In the genomic region with DNA sequence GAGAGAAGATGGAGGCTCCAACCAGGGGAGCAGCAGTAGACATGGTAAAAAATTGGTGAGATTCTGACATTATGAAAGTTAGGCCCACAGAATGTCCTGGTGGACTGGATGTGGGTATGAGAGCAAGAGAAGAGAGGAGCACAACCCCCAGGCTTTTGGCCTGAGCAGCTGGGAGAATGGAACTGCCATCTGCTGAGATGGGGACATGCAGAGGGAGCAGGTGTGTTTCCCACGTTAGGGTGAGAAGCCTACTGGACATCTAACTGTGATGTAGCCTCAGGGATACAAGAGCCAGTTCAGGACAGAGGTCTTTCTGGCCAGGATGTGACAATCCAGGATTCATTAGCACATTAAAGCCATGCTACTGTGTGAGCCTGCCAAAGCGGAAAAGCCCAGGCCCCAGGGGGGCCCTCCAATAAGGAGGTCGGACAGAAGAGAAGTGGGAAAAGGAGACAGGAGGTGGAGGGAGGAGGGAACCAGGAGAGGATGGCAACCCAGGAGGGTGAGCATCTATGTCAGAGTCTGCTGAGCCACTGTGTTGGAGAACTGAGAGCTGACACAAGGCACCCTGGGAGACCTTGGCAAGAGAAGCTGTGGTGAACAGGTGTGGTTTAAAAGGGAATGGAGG, we compare ENCODE assay signal across 14 cellular contexts. TPM values are rescaled to one million over a fixed set of nuclear protein-coding genes. Genes with fewer than 3 reads are reported as not detected.
A peak's percentile ranks its signal among the peaks of the same experiment; 100 is the strongest.
DNase-seq lines count a peak whose midpoint lies in the region; ATAC-seq, FAIRE-seq and TF ChIP-seq lines count a peak whose summit lies in the region.
"Had no signal": no experiment of that assay in that cellular context is flagged by ENCODE, and none has a peak within 500 bp of the region (broad histone marks: within the 10 kb centered on the region; RNA-seq: fewer than 3 reads in every experiment).

No MANE protein-coding gene starts in this region.

- intact Hi-C loops in HepG2 (cut with micrococcal nuclease; ENCODE audit: unreplicated experiment) = no loop called here

- in situ Hi-C loops in HepG2 (cut with HindIII; ENCODE audit: extremely low pct_ligation_motif_present, low pct_unique_long_range_greater_than_20kb) (loop anchor here (5.0 to 25.0 kb wide), 2 partner anchors 44 to 931 kb away; partner anchors contain the start of genes PTGR3 and TSHZ1), brain microvascular endothelial cell (cut with HindIII; ENCODE audit: low pct_ligation_motif_present, low sequenced_read_pairs) (no loop called here)

- no peak overlapping the region for H3K4me3 Mint-ChIP-seq in T-helper 17 cell

- H3K27me3 ChIP-seq in HUES48 (ENCODE audit: control insufficient read depth, insufficient read depth, low read length) (no peaks in the 10 kb centered on the region), HepG2 (ENCODE audit: control insufficient read depth in 1 of 2, insufficient read depth in 2 of 2, low read length in 2 of 2) (no peaks in the 10 kb centered on the region), brain microvascular endothelial cell (replicated peaks) (no peaks in the 10 kb centered on the region)

- H3K9me3 ChIP-seq in A549 (no peaks in the 10 kb centered on the region), HUES48 (ENCODE audit: control insufficient read depth, insufficient read depth, low read length) (no peaks in the 10 kb centered on the region), T-helper 17 cell (ENCODE audit: control insufficient read depth, low read length, poor library complexity, severe bottlenecking) (no peaks in the 10 kb centered on the region), HepG2 (ENCODE audit: low read length) (no peaks in the 10 kb centered on the region)

- H3K27ac ChIP-seq in A549 = peak overlapping the region; percentile 58 to 64; a peak in 4 of 6 replicates
- peak overlapping the region; percentile 77 for H3K27ac ChIP-seq in HUES48 (ENCODE audit: low read depth, low read length)
- peak overlapping the region; percentile 84 for H3K27ac ChIP-seq in HepG2 (ENCODE audit: extremely low read length, insufficient read depth, low read length)
- H3K27ac ChIP-seq in brain microvascular endothelial cell = no peak overlapping the region

- H2AFZ ChIP-seq in HepG2 (ENCODE audit: low read length) = no peak overlapping the region

- peak overlapping the region; percentile 68 for H3K27ac Mint-ChIP-seq in T-helper 17 cell

- H3K4me1 ChIP-seq in A549 (peaks cover 37% of the 10 kb centered on the region), HUES48 (ENCODE audit: control insufficient read depth, insufficient read depth, low read length) (peaks cover 46% of the 10 kb centered on the region), HepG2 (ENCODE audit: insufficient read depth, low read length) (peaks cover 92% of the 10 kb centered on the region)

- H4K20me1 ChIP-seq in HepG2 (ENCODE audit: insufficient read depth, low read length) = peaks cover 5% of the 10 kb centered on the region; the same call in 1 of the 2 replicates

- TF ChIP-seq RAD21 in A549 (conservative IDR thresholded peaks at IDR 0.05 in 1 of 2, IDR thresholded peaks at IDR 0.05 in 1 of 2) (no peak), HepG2 (CRISPR knock-in tag; IDR thresholded peaks at IDR 0.05) (no peak)

- WGBS in A549 (ENCODE audit: missing lambda C conversion rate) = 76% methylated on average over 3 of the region's 3 CpGs
- 82% methylated on average over 3 of the region's 3 CpGs for WGBS in HepG2 (ENCODE audit: low lambda C conversion rate)

- BruUV-seq in HepG2 (replicated peaks; lab: Mats Ljungman, UMichigan) = no TSS peak

- peaks cover 4% of the 10 kb centered on the region for H3K36me3 Mint-ChIP-seq in T-helper 17 cell (ENCODE audit: low read depth)

- TF ChIP-seq EP300 in A549 (IDR thresholded peaks at IDR 0.05) = no peak
- no peak for TF ChIP-seq EP300 in HepG2 (IDR thresholded peaks at IDR 0.05; ENCODE audit: low read depth in 2 of 2, low read length in 2 of 2)
- TF ChIP-seq EP300 in HepG2 (CRISPR knock-in tag; IDR thresholded peaks at IDR 0.05; ENCODE audit: borderline replicate concordance) = no peak

- no peaks in the 10 kb centered on the region for H3K27me3 Mint-ChIP-seq in T-helper 17 cell

- H3K4me1 Mint-ChIP-seq in T-helper 17 cell = peaks cover 42% of the 10 kb centered on the region

- POLR2A ChIA-PET in A549 (lab: Yijun Ruan, JAX) (no interaction called here), HepG2 (lab: Yijun Ruan, JAX) (no interaction called here)

- H3K36me3 ChIP-seq in HUES48 (ENCODE audit: control insufficient read depth, insufficient read depth, low read length) = peaks cover 7% of the 10 kb centered on the region; the same call in 1 of the 2 replicates
- 0 out of 5 replicates have a peak, but pooled peaks cover 0 to 4% of the 10 kb centered on the region in 2 experiments for H3K36me3 ChIP-seq in HepG2 (replicated peaks in 1 of 2; ENCODE audit: control insufficient read depth in 1 of 2, insufficient read depth in 2 of 2, low read length in 2 of 2)
- H3K36me3 ChIP-seq in brain microvascular endothelial cell (replicated peaks) = no peaks in the 10 kb centered on the region

- ATAC-seq in A549 (no peak), T-helper 17 cell (no peak), HepG2 (no peak)
- ATAC-seq: HCT116 had no signal

- no peak for DNase-seq in A549 (ENCODE audit: low read depth in 1 of 2, low spot score in 1 of 2)
- DNase-seq in T-helper 17 cell = no peak
- no peak for DNase-seq in HepG2 (ENCODE audit: low spot score)
- no peak for DNase-seq in cortex of kidney (lab: John Stamatoyannopoulos, UW)
- no peak for DNase-seq in brain microvascular endothelial cell
- no peak for DNase-seq in medulla oblongata (ENCODE audit: extremely low spot score)
- no peak for DNase-seq in DMS114 treated with DMSO at 0.1 percent for 48 hours (lab: John Stamatoyannopoulos, UW; ENCODE audit: unreplicated experiment)
- DNase-seq: activated T-cell treated with anti-CD3 and anti-CD28 coated beads, Interleukin-2, amount 50 U/mL, for 48 hours; stimulated activated naive CD4-positive, alpha-beta T cell had no signal

- TF ChIP-seq POLR2A in A549 (IDR thresholded peaks at IDR 0.05; ENCODE audit: low read length) = no peak
- TF ChIP-seq POLR2A in HepG2 (IDR thresholded peaks at IDR 0.05; ENCODE audit: insufficient read depth in 1 of 2, low read depth in 2 of 2, low read length in 2 of 2) = no peak

- TF ChIP-seq CTCF in A549 (IDR thresholded peaks at IDR 0.05) (no peak), HepG2 (CRISPR knock-in tag; IDR thresholded peaks at IDR 0.05) (no peak), brain microvascular endothelial cell (IDR thresholded peaks at IDR 0.05; ENCODE audit: low read depth, low read length, missing control alignments) (no peak)

- H3K4me3 ChIP-seq in A549 (no peak overlapping the region), HUES48 (ENCODE audit: low read depth, low read length) (no peak overlapping the region), HepG2 (replicated peaks in 1 of 3; ENCODE audit: insufficient read depth in 1 of 3, low read depth in 2 of 3, low read length in 3 of 3) (no peak overlapping the region), brain microvascular endothelial cell (ENCODE audit: low read depth, low read length) (no peak overlapping the region)

- CTCF ChIA-PET in A549 (lab: Yijun Ruan, JAX) (no interaction called here), HepG2 (lab: Yijun Ruan, JAX; ENCODE audit: low intra/inter-chr PET ratio, low total read pairs) (no interaction called here)

- no peak for FAIRE-seq in A549 (lab: Jason Lieb, UNC)
- FAIRE-seq in HepG2 (lab: Jason Lieb, UNC) = no peak

- H3K4me2 ChIP-seq in A549 (peak overlapping the region; percentile 44; the same call in 1 of the 3 replicates), HepG2 (ENCODE audit: low read depth, low read length) (0 out of 2 replicates have a peak overlapping the region, but pooled peaks have one; percentile 83)

- H3K9ac ChIP-seq in HUES48 (ENCODE audit: low read depth, low read length) (no peak overlapping the region), HepG2 (ENCODE audit: insufficient read depth, low read depth, low read length) (no peak overlapping the region)

- peaks cover 98% of the 10 kb centered on the region for H3K79me2 ChIP-seq in HepG2 (ENCODE audit: insufficient read depth, low read length)

RNA-seq across cellular contexts. Expression of gene CYB5A, which starts 10.6 kb away (rescaled TPM):
- polyA plus RNA-seq in A549 (2011; rRNA removed) = 132 and 134 TPM in 2 replicates
- 112 and 145 TPM in 2 replicates for polyA plus RNA-seq in A549 (2012; cell fraction: cytosol; rRNA removed)
- polyA plus RNA-seq in A549 (2012; cell fraction: nucleus; rRNA removed) = 49.4 and 73.1 TPM in 2 replicates
- polyA plus RNA-seq in A549 (2017; fragmentation: RNase III; extraction: RNeasy Plus Mini Kit Qiagen cat#74134 plus additional on column Dnase treatment) = 227 to 287 TPM (median 267 TPM) in 3 replicates
- 38.3 and 46.0 TPM in 2 replicates for polyA minus RNA-seq in A549 (2011; rRNA and poly(A)+ RNA removed)
- total RNA-seq in T-helper 17 cell = 10 to 100 TPM; 14.5 to 14.8 TPM
- 356 and 411 TPM in 2 replicates for total RNA-seq in HepG2 (2016; rRNA removed; fragmentation: Illumina TruSeq; extraction: Trizol)
- 374 and 466 TPM in 2 replicates for total RNA-seq in HepG2 (2016; cell fraction: cytosol; rRNA removed; fragmentation: Illumina TruSeq; extraction: Trizol; ENCODE audit: low read depth)
- total RNA-seq in HepG2 (2016; cell fraction: insoluble cytoplasmic fraction; rRNA removed; fragmentation: Illumina TruSeq; extraction: Trizol) = 373 and 443 TPM in 2 replicates
- total RNA-seq in HepG2 (2016; cell fraction: membrane; rRNA removed; fragmentation: Illumina TruSeq; extraction: Trizol) = 360 and 432 TPM in 2 replicates
- total RNA-seq in HepG2 (2016; cell fraction: nucleus; rRNA removed; fragmentation: Illumina TruSeq; extraction: Trizol) = 129 and 140 TPM in 2 replicates
- 215 and 233 TPM in 2 replicates for polyA plus RNA-seq in HepG2 (2011; rRNA removed)
- 375 and 416 TPM in 2 replicates for polyA plus RNA-seq in HepG2 (2011; cell fraction: cytosol; rRNA removed)
- polyA plus RNA-seq in HepG2 (2011; cell fraction: nucleus; rRNA removed) = 94.1 and 130 TPM in 2 replicates
- polyA plus RNA-seq in HepG2 (2012) = 216 and 218 TPM in 2 replicates
- polyA plus RNA-seq in HepG2 (2016; cell fraction: cytosol; fragmentation: Illumina TruSeq; extraction: Trizol; ENCODE audit: low read depth) = 479 and 611 TPM in 2 replicates
- 473 and 479 TPM in 2 replicates for polyA plus RNA-seq in HepG2 (2016; cell fraction: insoluble cytoplasmic fraction; fragmentation: Illumina TruSeq; extraction: Trizol; ENCODE audit: low read depth)
- polyA plus RNA-seq in HepG2 (2016; cell fraction: membrane; fragmentation: Illumina TruSeq; extraction: Trizol; ENCODE audit: low read depth) = 378 and 460 TPM in 2 replicates
- 240 and 246 TPM in 2 replicates for polyA plus RNA-seq in HepG2 (2016; cell fraction: nucleus; fragmentation: Illumina TruSeq; extraction: Trizol; ENCODE audit: insufficient read depth, low read depth)
- 0.14 and 63.3 TPM in 2 replicates for polyA minus RNA-seq in HepG2 (2011; rRNA and poly(A)+ RNA removed; ENCODE audit: low replicate concordance)
- 74.5 and 95.0 TPM in 2 replicates for polyA minus RNA-seq in HepG2 (2011; cell fraction: cytosol; rRNA and poly(A)+ RNA removed)
- polyA minus RNA-seq in HepG2 (2011; cell fraction: nucleus; rRNA and poly(A)+ RNA removed) = 40.4 and 58.9 TPM in 2 replicates

RNA-seq across cellular contexts. Expression of gene C18orf63, which starts 34.5 kb away (rescaled TPM):
- polyA plus RNA-seq in A549 (2011; rRNA removed) (not detected in 2 replicates), A549 (2017; fragmentation: RNase III; extraction: RNeasy Plus Mini Kit Qiagen cat#74134 plus additional on column Dnase treatment) (not detected in 3 replicates), HepG2 (2011; rRNA removed) (0.01 TPM in 1 of 2 replicates, not detected in the other)
- polyA plus RNA-seq in A549 (2012; cell fraction: cytosol; rRNA removed) = not detected in 2 replicates
- not detected in 2 replicates for polyA plus RNA-seq in A549 (2012; cell fraction: nucleus; rRNA removed)
- not detected in 2 replicates for polyA minus RNA-seq in A549 (2011; rRNA and poly(A)+ RNA removed)
- total RNA-seq in T-helper 17 cell (not detected), HepG2 (2016; rRNA removed; fragmentation: Illumina TruSeq; extraction: Trizol) (not detected in 2 replicates)
- total RNA-seq in HepG2 (2016; cell fraction: cytosol; rRNA removed; fragmentation: Illumina TruSeq; extraction: Trizol; ENCODE audit: low read depth) = not detected in 2 replicates
- not detected in 2 replicates for total RNA-seq in HepG2 (2016; cell fraction: insoluble cytoplasmic fraction; rRNA removed; fragmentation: Illumina TruSeq; extraction: Trizol)
- total RNA-seq in HepG2 (2016; cell fraction: membrane; rRNA removed; fragmentation: Illumina TruSeq; extraction: Trizol) = not detected in 2 replicates
- total RNA-seq in HepG2 (2016; cell fraction: nucleus; rRNA removed; fragmentation: Illumina TruSeq; extraction: Trizol) = not detected in 2 replicates
- not detected in 2 replicates for polyA plus RNA-seq in HepG2 (2011; cell fraction: cytosol; rRNA removed)
- polyA plus RNA-seq in HepG2 (2011; cell fraction: nucleus; rRNA removed) = not detected in 2 replicates
- polyA plus RNA-seq in HepG2 (2012) = not detected in 2 replicates
- not detected in 2 replicates for polyA plus RNA-seq in HepG2 (2016; cell fraction: cytosol; fragmentation: Illumina TruSeq; extraction: Trizol; ENCODE audit: low read depth)
- not detected in 2 replicates for polyA plus RNA-seq in HepG2 (2016; cell fraction: insoluble cytoplasmic fraction; fragmentation: Illumina TruSeq; extraction: Trizol; ENCODE audit: low read depth)
- not detected in 2 replicates for polyA plus RNA-seq in HepG2 (2016; cell fraction: membrane; fragmentation: Illumina TruSeq; extraction: Trizol; ENCODE audit: low read depth)
- polyA plus RNA-seq in HepG2 (2016; cell fraction: nucleus; fragmentation: Illumina TruSeq; extraction: Trizol; ENCODE audit: insufficient read depth, low read depth) = not detected in 2 replicates
- polyA minus RNA-seq in HepG2 (2011; rRNA and poly(A)+ RNA removed; ENCODE audit: low replicate concordance) = not detected in 2 replicates
- polyA minus RNA-seq in HepG2 (2011; cell fraction: cytosol; rRNA and poly(A)+ RNA removed) = not detected in 2 replicates
- polyA minus RNA-seq in HepG2 (2011; cell fraction: nucleus; rRNA and poly(A)+ RNA removed) = not detected in 2 replicates
- total RNA-seq: bronchial epithelial cell, RPMI7951 had no signal
- polyA plus RNA-seq: esophagus had no signal

Comparison
In these comparisons a context has a peak if more than half of its experiments do, and no peak if none do; other contexts are left out.
1. RNA of gene CYB5A, which starts 10.6 kb away (total RNA-seq): 129 to 466 TPM in HepG2; 14.5 to 14.8 TPM in T-helper 17 cell; every median in the first group is over 4 times any median in the second.